In genomic region chr1:228341450-228341813, GRCh38 we compare ENCODE assay signal across 24 cellular contexts.
DNase-seq lines count a peak whose midpoint lies in the region; ATAC-seq and TF ChIP-seq lines count a peak whose summit lies in the region.
"Had no signal": no experiment of that assay in that cellular context is flagged by ENCODE, and none has a peak within 500 bp of the region (broad histone marks: within the 10 kb centered on the region; RNA-seq: fewer than 3 reads in every experiment).

No MANE protein-coding gene starts in this region.

- CTCF ChIA-PET in PC-9 (lab: Charles Lee) = no interaction called here

- intact Hi-C loops in CD14-positive monocyte (cut with micrococcal nuclease) (no loop called here), left ventricle myocardium superior (cut with micrococcal nuclease) (no loop called here), ovary (cut with DNase I) (loop anchor here in 1 of 4 donors (5.0 kb wide), 1 partner anchor 49 kb away; no protein-coding TSS in a partner anchor), PC-9 (cut with micrococcal nuclease; ENCODE audit: unreplicated experiment) (no loop called here)

- H3K9me3 ChIP-seq in ovary (no peaks in the 10 kb centered on the region), PC-9 (ENCODE audit: insufficient read depth, low read depth) (peaks cover 12% of the 10 kb centered on the region)

- TF ChIP-seq CTCF in CD14-positive monocyte (IDR thresholded peaks at IDR 0.05) (no peak), GM06990 (IDR thresholded peaks at IDR 0.05; ENCODE audit: insufficient read depth, low read length, poor library complexity, severe bottlenecking) (no peak), ovary (IDR thresholded peaks at IDR 0.05) (no peak), PC-9 (conservative IDR thresholded peaks at IDR 0.05) (no peak)

- no peak for ATAC-seq in left ventricle myocardium superior

- no peaks in the 10 kb centered on the region for H3K36me3 Mint-ChIP-seq in CD14-positive monocyte

- POLR2A ChIA-PET in PC-9 (lab: Charles Lee; ENCODE audit: unreplicated experiment) = no interaction called here

- no peaks in the 10 kb centered on the region for H3K79me2 ChIP-seq in PC-9 (ENCODE audit: low read depth)

- H3K27me3 ChIP-seq in GM06990 (replicated peaks; ENCODE audit: control insufficient read depth, insufficient read depth, low read length) (no peaks in the 10 kb centered on the region; the same call in 1 of the 2 replicates), ovary (no peaks in the 10 kb centered on the region), PC-9 (ENCODE audit: insufficient read depth, low read depth) (no peaks in the 10 kb centered on the region)
- H3K27me3 ChIP-seq: Peyer's patch had no signal

- no peak for TF ChIP-seq EP300 in ovary (IDR thresholded peaks at IDR 0.05)

- no peak overlapping the region for H3K4me2 ChIP-seq in PC-9

- no TSS peak for BruUV-seq in PC-9 (replicated peaks; lab: Mats Ljungman, UMichigan)

- peaks cover 0 to 2% (median 0%) of the 10 kb centered on the region in 7 donors for H3K9me3 Mint-ChIP-seq in CD14-positive monocyte

- H3K4me3 Mint-ChIP-seq in CD14-positive monocyte = no peak overlapping the region

- TF ChIP-seq POLR2A in ovary (IDR thresholded peaks at IDR 0.05) = no peak

- no peak overlapping the region for H3K4me3 ChIP-seq in GM06990 (replicated peaks; ENCODE audit: low read depth, low read length)
- H3K4me3 ChIP-seq in ovary = no peak overlapping the region
- H3K4me3 ChIP-seq in PC-9 = no peak overlapping the region
- H3K4me3 ChIP-seq: Peyer's patch, skin epidermis had no signal

- H3K27ac ChIP-seq in ovary = no peak overlapping the region
- no peak overlapping the region for H3K27ac ChIP-seq in PC-9
- H3K27ac ChIP-seq in caudate nucleus (ENCODE audit: low read depth, low read length) = no peak overlapping the region
- H3K27ac ChIP-seq: C4-2B, Peyer's patch, skin epidermis had no signal

- no peaks in the 10 kb centered on the region for H3K36me3 ChIP-seq in GM06990 (ENCODE audit: control insufficient read depth, insufficient read depth, low read length)
- H3K36me3 ChIP-seq in ovary = no peaks in the 10 kb centered on the region
- no peaks in the 10 kb centered on the region for H3K36me3 ChIP-seq in PC-9 (ENCODE audit: low read depth)
- H3K36me3 ChIP-seq: Peyer's patch had no signal

- H2AFZ ChIP-seq in PC-9 = no peak overlapping the region

- 87 to 91% (median 88%) methylated on average over 17 of the region's 17 CpGs for WGBS in ovary, 3 donors

- H4K20me1 ChIP-seq in PC-9 (ENCODE audit: insufficient read depth) = no peaks in the 10 kb centered on the region

- no peak overlapping the region for H3K27ac Mint-ChIP-seq in CD14-positive monocyte

- peak; percentile 44 for DNase-seq in CD14-positive monocyte (ENCODE audit: low spot score)
- DNase-seq in GM06990 (ENCODE audit: extremely low read depth, insufficient read length) = peak; percentile 1
- peak; percentile 27 for DNase-seq in left ventricle myocardium superior
- DNase-seq in ovary = peak; percentile 6 to 26 (median 16)
- DNase-seq in PC-9 = no peak
- no peak for DNase-seq in activated CD4-positive, alpha-beta T cell treated with anti-CD3 and anti-CD28 coated beads for 1 hour
- no peak for DNase-seq in caudate nucleus (lab: John Stamatoyannopoulos, UW)
- no peak for DNase-seq in AG08395 (ENCODE audit: low spot score)
- DNase-seq: activated naive CD4-positive, alpha-beta T cell; amniotic stem cell; DMS79 treated with DMSO at 0.1 percent for 48 hours; effector CD4-positive, alpha-beta T cell; GDM1; hypothalamus; NCI-H1436 treated with DMSO at 0.1 percent for 48 hours; NCI-H2081 treated with DMSO at 0.1 percent for 48 hours; NCI-H345; NCI-H748 treated with DMSO at 0.1 percent for 48 hours; SIG-M5; stimulated activated naive CD4-positive, alpha-beta T cell treated with Interleukin-2 at 50 U/mL for 16 hours; T-helper 9 cell had no signal

- no peaks in the 10 kb centered on the region for H3K27me3 Mint-ChIP-seq in CD14-positive monocyte (ENCODE audit: low read depth in 3 of 3)

- no peaks in the 10 kb centered on the region for H3K4me1 Mint-ChIP-seq in CD14-positive monocyte

- H3K4me1 ChIP-seq in ovary (ENCODE audit: insufficient read depth) (no peaks in the 10 kb centered on the region), PC-9 (replicated peaks; ENCODE audit: insufficient read depth) (no peaks in the 10 kb centered on the region)
- H3K4me1 ChIP-seq: Peyer's patch had no signal

- 0 out of 2 replicates have a peak, but pooled peaks cover 10% of the 10 kb centered on the region for H3F3A ChIP-seq in PC-9 (ENCODE audit: insufficient read depth, low read depth)

- no peaks in the 10 kb centered on the region for H3K9me2 ChIP-seq in PC-9 (ENCODE audit: insufficient read depth)

Comparison
In these comparisons a context has a peak if more than half of its experiments do, and no peak if none do; other contexts are left out.
1. DNase-seq: peak in CD14-positive monocyte (single experiment), GM06990 (single experiment), left ventricle myocardium superior (single experiment) and ovary (5 of 5); none in PC-9 (0 of 2), activated CD4-positive, alpha-beta T cell treated with anti-CD3 and anti-CD28 coated beads for 1 hour (single experiment), caudate nucleus (0 of 61) and AG08395 (single experiment).